ENCODE assay signal across 19 cellular contexts in the genomic region with DNA sequence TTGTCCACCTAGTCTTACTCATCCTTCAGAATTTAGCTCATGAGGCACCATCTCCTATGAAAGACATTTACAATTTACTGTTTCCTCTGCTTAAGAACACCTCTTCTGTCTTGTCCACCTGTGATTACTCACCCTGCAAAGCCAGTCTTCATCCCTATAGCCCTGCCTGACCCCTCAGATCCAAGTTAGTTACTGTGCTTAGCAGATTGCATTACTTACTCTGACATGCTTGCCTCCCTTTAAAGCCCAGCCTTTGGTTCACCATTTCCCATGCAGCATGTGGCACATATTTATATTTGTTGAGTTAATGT.
"Had no signal": no experiment of that assay in that cellular context is flagged by ENCODE, and none has a peak within 500 bp of the region (broad histone marks: within the 10 kb centered on the region; RNA-seq: fewer than 3 reads in every experiment).

No MANE protein-coding gene starts in this region.

- H3K36me3 ChIP-seq: left lung, suprapubic skin, transverse colon, uterus had no signal

- H3K27ac ChIP-seq: body of pancreas, left lung, suprapubic skin, transverse colon, uterus had no signal

- DNase-seq: activated B cell treated with CpG ODN at 0.5 μM for 24 hours; activated CD4-positive, alpha-beta memory T cell treated with anti-CD3 and anti-CD28 coated beads for 36 hours; activated CD4-positive, alpha-beta T cell treated with anti-CD3 and anti-CD28 coated beads for 4 hours; activated CD8-positive, alpha-beta memory T cell treated with anti-CD3 and anti-CD28 coated beads, Interleukin-2, amount 10 ng/mL, durations not matched to agents 7 days and 5 days; activated naive CD8-positive, alpha-beta T cell treated with anti-CD3 and anti-CD28 coated beads, Interleukin-2, amount 10 ng/mL, durations not matched to agents 7 days and 5 days; body of pancreas; caudate nucleus; endodermal cell; foreskin melanocyte; hypothalamus; islet precursor cell; left lung; mucosa of descending colon; natural killer cell; transverse colon; uterus had no signal

- FAIRE-seq: colon, TTC549 had no signal

- H3K4me3 ChIP-seq: body of pancreas, left lung, mucosa of descending colon, suprapubic skin, transverse colon, uterus had no signal

- H3K4me1 ChIP-seq: body of pancreas, left lung, suprapubic skin, uterus had no signal

- H3K9me3 ChIP-seq: body of pancreas, left lung, mucosa of descending colon, suprapubic skin, transverse colon, uterus had no signal

- ATAC-seq: activated CD8-positive, alpha-beta memory T cell treated with anti-CD3 and anti-CD28 coated beads, Interleukin-2, amount 10 ng/mL, durations not matched to agents 7 days and 5 days; body of pancreas; left lung; mucosa of descending colon; natural killer cell had no signal

- H3K27me3 ChIP-seq: body of pancreas, left lung, suprapubic skin, transverse colon, uterus had no signal
